8 cellular contexts compared by ENCODE assay signal in genomic region chr9:83334320-83334719, GRCh38.
DNase-seq lines count a peak whose midpoint lies in the region; ATAC-seq and TF ChIP-seq lines count a peak whose summit lies in the region.

No MANE protein-coding gene starts in this region.

- H3K4me1 ChIP-seq in right lobe of liver = no peaks in the 10 kb centered on the region

- intact Hi-C loops in right lobe of liver (cut with DNase I) = loop anchor here in 1 of 2 donors (10.0 kb wide), 1 partner anchor 210 kb away; no protein-coding TSS in a partner anchor

- H3K9me3 ChIP-seq in right lobe of liver = no peaks in the 10 kb centered on the region

- no peak for TF ChIP-seq POLR2A in right lobe of liver (IDR thresholded peaks at IDR 0.05)

- peak; percentile 70 for ATAC-seq in HG03095 (IDR thresholded peaks at IDR 0.05; ENCODE audit: unreplicated experiment)
- peak; percentile 96 to 99 (median 98) for ATAC-seq in right lobe of liver
- no peak for ATAC-seq in HG03045 (IDR thresholded peaks at IDR 0.05; ENCODE audit: unreplicated experiment)

- TF ChIP-seq CTCF in GM12873 (IDR thresholded peaks at IDR 0.05; ENCODE audit: insufficient read depth, low read depth, low read length, missing control alignments) (peak; percentile 79), coronary artery (IDR thresholded peaks at IDR 0.05) (peak; percentile 97), right lobe of liver (IDR thresholded peaks at IDR 0.05) (peak; percentile 94 to 97 (median 95))

- H3K27me3 ChIP-seq in right lobe of liver = no peaks in the 10 kb centered on the region

- H3K4me3 ChIP-seq in coronary artery (no peak overlapping the region), right lobe of liver (no peak overlapping the region)

- 1% methylated on average over 4 of the region's 4 CpGs for WGBS in right lobe of liver (ENCODE audit: insufficient coverage, low coverage, low lambda C conversion rate, missing lambda C conversion rate)

- H3K36me3 ChIP-seq in right lobe of liver = no peaks in the 10 kb centered on the region

- no peak overlapping the region for H3K27ac ChIP-seq in coronary artery
- no peak overlapping the region for H3K27ac ChIP-seq in right lobe of liver

- DNase-seq in NCI-H345 treated with DMSO at 0.1 percent for 48 hours (lab: John Stamatoyannopoulos, UW; ENCODE audit: unreplicated experiment) (peak; percentile 45), coronary artery (ENCODE audit: low spot score) (peak; percentile 86), right lobe of liver (peak; percentile 81 to 88 (median 82))
- DNase-seq in activated CD4-positive, alpha-beta T cell treated with anti-CD3 and anti-CD28 coated beads for 48 hours = peak; percentile 86
- DNase-seq in stimulated activated CD4-positive, alpha-beta T cell treated with anti-CD3 and anti-CD28 coated beads, TNF-alpha, amount 100 ng/mL, for 4 hours (ENCODE audit: low read depth in 3 of 3) = peak; percentile 29 to 37 (median 32)

Comparison
In these comparisons a context has a peak if more than half of its experiments do, and no peak if none do; other contexts are left out.
1. DNase-seq: peak in every context shown above with its lines; median percentile 86 in activated CD4-positive, alpha-beta T cell treated with anti-CD3 and anti-CD28 coated beads for 48 hours; 86 in coronary artery; 82 in right lobe of liver; 45 in NCI-H345 treated with DMSO at 0.1 percent for 48 hours; 32 in stimulated activated CD4-positive, alpha-beta T cell treated with anti-CD3 and anti-CD28 coated beads, TNF-alpha, amount 100 ng/mL, for 4 hours.